10 cellular contexts compared by ENCODE assay signal in the genomic region with DNA sequence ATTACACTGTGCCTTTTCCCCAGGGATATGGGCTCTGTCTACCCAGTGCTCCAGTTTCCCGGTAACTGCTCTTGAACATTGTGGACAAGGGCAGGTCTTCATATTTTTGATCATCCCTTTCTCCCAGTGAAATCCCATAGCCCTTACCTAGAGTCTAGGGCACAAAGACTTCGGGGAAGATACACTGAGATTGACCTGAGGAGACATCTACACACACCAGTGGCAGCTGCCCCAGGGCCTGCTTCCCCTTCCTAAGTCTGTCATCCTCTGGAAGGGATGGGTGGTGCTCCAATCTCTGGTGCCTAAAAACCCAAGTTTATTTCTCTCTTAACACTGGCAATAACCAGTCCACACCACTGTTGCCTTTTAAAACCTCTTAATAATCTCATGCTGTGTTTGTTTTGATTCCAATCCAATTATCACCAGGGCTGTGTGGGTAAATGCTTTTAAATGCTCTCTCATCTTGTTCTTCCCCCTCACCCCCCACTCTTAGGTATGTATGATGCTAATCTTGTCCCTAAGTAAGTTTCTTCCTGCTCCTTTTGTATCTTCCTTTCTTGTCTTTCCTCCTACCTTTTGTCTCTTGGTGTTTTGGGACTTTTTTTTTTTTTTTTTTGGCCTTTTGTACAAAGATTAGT. TPM values are rescaled to one million over a fixed set of nuclear protein-coding genes. Genes with fewer than 3 reads are reported as not detected.
A peak's percentile ranks its signal among the peaks of the same experiment; 100 is the strongest.
DNase-seq lines count a peak whose midpoint lies in the region; ATAC-seq and TF ChIP-seq lines count a peak whose summit lies in the region.
"Not testable (repeated sequence)": the region's sequence is repeated elsewhere in the genome, so short reads cannot be mapped to it uniquely, and the experiment has no call there.
"Had no signal": no experiment of that assay in that cellular context is flagged by ENCODE, and none has a peak within 500 bp of the region (broad histone marks: within the 10 kb centered on the region; RNA-seq: fewer than 3 reads in every experiment).

No MANE protein-coding gene starts in this region.

- POLR2A ChIA-PET in PC-3 (lab: Charles Lee; ENCODE audit: unreplicated experiment), result interaction anchor here (0.7 kb wide), 1 partner anchor 36 kb away, joined by 4 read pairs; no protein-coding TSS in a partner anchor

- H3K4me3 ChIP-seq in HUES64 (ENCODE audit: low read length); PC-3 (ENCODE audit: low read length); ectodermal cell (ENCODE audit: insufficient read depth, low read depth, low read length); hepatocyte: not testable (repeated sequence)

- CTCF ChIA-PET in PC-3 (lab: Charles Lee), result not testable (repeated sequence)

- not testable (repeated sequence) for H3F3A ChIP-seq in PC-3 (ENCODE audit: low read length, unreplicated experiment)

- not testable (repeated sequence) for H3K9me3 Mint-ChIP-seq in CD14-positive monocyte; activated T-helper 1 cell treated with anti-CD3 and anti-CD28 coated beads, Interleukin-12 subunit alpha, Interleukin-12 subunit beta, Interleukin-2, Interleukin-4 antibody, amounts not matched to agents 30 ng/mL and 10 ng/mL and 1 ng/mL, durations not matched to agents 14 hours and 24 hours and 36 hours; nephron; stimulated activated naive B cell treated with anti-CD40 and anti-IgM and Interleukin-4, amounts not matched to agents 10 μg/mL and 1 μg/mL and 100 μg/mL, for 72 hours

- TF ChIP-seq CTCF in CD14-positive monocyte (IDR thresholded peaks at IDR 0.05); PC-3 (conservative IDR thresholded peaks at IDR 0.05; ENCODE audit: low read depth, low read length); hepatocyte (IDR thresholded peaks at IDR 0.05; ENCODE audit: poor library complexity); nephron (IDR thresholded peaks at IDR 0.05; ENCODE audit: unreplicated experiment in 3 of 3): not testable (repeated sequence)

- not testable (repeated sequence) for BruUV-seq in PC-3 (replicated peaks; lab: Mats Ljungman, UMichigan)

- not testable (repeated sequence) for H3K4me2 ChIP-seq in PC-3 (ENCODE audit: low read length); hepatocyte

- H4K20me1 ChIP-seq in PC-3 (ENCODE audit: low read length); hepatocyte (ENCODE audit: insufficient read depth, poor library complexity, severe bottlenecking): not testable (repeated sequence)

- H3K36me3 Mint-ChIP-seq in CD14-positive monocyte (peaks cover 31 to 37% of the 10 kb centered on the region in 2 donors), nephron (ENCODE audit: low read depth) (peaks cover 26% of the 10 kb centered on the region)
- H3K36me3 Mint-ChIP-seq in activated T-helper 1 cell treated with anti-CD3 and anti-CD28 coated beads, Interleukin-12 subunit alpha, Interleukin-12 subunit beta, Interleukin-2, Interleukin-4 antibody, amounts not matched to agents 30 ng/mL and 10 ng/mL and 1 ng/mL, durations not matched to agents 14 hours and 24 hours and 36 hours (ENCODE audit: low read depth), result peaks cover 23% of the 10 kb centered on the region
- H3K36me3 Mint-ChIP-seq in stimulated activated naive B cell treated with anti-CD40 and anti-IgM and Interleukin-4, amounts not matched to agents 10 μg/mL and 1 μg/mL and 100 μg/mL, for 72 hours, result peaks cover 19 to 36% of the 10 kb centered on the region in 2 donors

- H3K27ac ChIP-seq in HUES64 (ENCODE audit: low read depth, low read length), result peak overlapping the region; percentile 22; the same call in 1 of the 2 replicates
- not testable (repeated sequence) for H3K27ac ChIP-seq in PC-3 (ENCODE audit: low read length)
- peak overlapping the region; percentile 69 for H3K27ac ChIP-seq in ectodermal cell (ENCODE audit: insufficient read depth, low read depth, low read length, poor library complexity, severe bottlenecking)
- peak overlapping the region; percentile 68 for H3K27ac ChIP-seq in hepatocyte

- ATAC-seq in PC-3, result peak; percentile 44
- ATAC-seq in stimulated activated naive B cell treated with anti-CD40 and anti-IgM and Interleukin-4, amounts not matched to agents 10 μg/mL and 1 μg/mL and 100 μg/mL, for 72 hours (replicated peaks), result not testable (repeated sequence)

- H3K36me3 ChIP-seq in HUES64 (ENCODE audit: insufficient read depth, low read length) (peaks cover 36% of the 10 kb centered on the region), PC-3 (ENCODE audit: low read depth, low read length) (peaks cover 25% of the 10 kb centered on the region), ectodermal cell (ENCODE audit: control insufficient read depth, insufficient read depth, low read length) (peaks cover 11% of the 10 kb centered on the region)
- not testable (repeated sequence) for H3K36me3 ChIP-seq in hepatocyte (replicated peaks; ENCODE audit: insufficient read depth, low read depth)

- H3K79me2 ChIP-seq in PC-3 (ENCODE audit: low read length); hepatocyte: not testable (repeated sequence)

- not testable (repeated sequence) for H3K27me3 Mint-ChIP-seq in CD14-positive monocyte (ENCODE audit: low read depth in 3 of 3); activated T-helper 1 cell treated with anti-CD3 and anti-CD28 coated beads, Interleukin-12 subunit alpha, Interleukin-12 subunit beta, Interleukin-2, Interleukin-4 antibody, amounts not matched to agents 30 ng/mL and 10 ng/mL and 1 ng/mL, durations not matched to agents 14 hours and 24 hours and 36 hours (ENCODE audit: insufficient read depth); nephron (ENCODE audit: low read depth); stimulated activated naive B cell treated with anti-CD40 and anti-IgM and Interleukin-4, amounts not matched to agents 10 μg/mL and 1 μg/mL and 100 μg/mL, for 72 hours

- peaks cover 45% of the 10 kb centered on the region for H3K4me1 Mint-ChIP-seq in CD14-positive monocyte
- H3K4me1 Mint-ChIP-seq in activated T-helper 1 cell treated with anti-CD3 and anti-CD28 coated beads, Interleukin-12 subunit alpha, Interleukin-12 subunit beta, Interleukin-2, Interleukin-4 antibody, amounts not matched to agents 30 ng/mL and 10 ng/mL and 1 ng/mL, durations not matched to agents 14 hours and 24 hours and 36 hours (ENCODE audit: low read depth), result peaks cover 38% of the 10 kb centered on the region
- H3K4me1 Mint-ChIP-seq in nephron, result peaks cover 67% of the 10 kb centered on the region
- H3K4me1 Mint-ChIP-seq in stimulated activated naive B cell treated with anti-CD40 and anti-IgM and Interleukin-4, amounts not matched to agents 10 μg/mL and 1 μg/mL and 100 μg/mL, for 72 hours, result peaks cover 47 to 88% of the 10 kb centered on the region in 2 donors

- intact Hi-C loops in CD14-positive monocyte (cut with micrococcal nuclease); PC-3 (cut with micrococcal nuclease); activated T-helper 1 cell treated with anti-CD3 and anti-CD28 coated beads, Interleukin-12 subunit alpha, Interleukin-12 subunit beta, Interleukin-2, Interleukin-4 antibody, amounts not matched to agents 30 ng/mL and 10 ng/mL and 1 ng/mL, durations not matched to agents 14 hours and 24 hours and 36 hours (cut with micrococcal nuclease): not testable (repeated sequence)

- not testable (repeated sequence) for H3K4me3 Mint-ChIP-seq in CD14-positive monocyte; activated T-helper 1 cell treated with anti-CD3 and anti-CD28 coated beads, Interleukin-12 subunit alpha, Interleukin-12 subunit beta, Interleukin-2, Interleukin-4 antibody, amounts not matched to agents 30 ng/mL and 10 ng/mL and 1 ng/mL, durations not matched to agents 14 hours and 24 hours and 36 hours
- peak overlapping the region in 2 of 3 experiments; percentile 28 to 51 for H3K4me3 Mint-ChIP-seq in nephron
- H3K4me3 Mint-ChIP-seq in stimulated activated naive B cell treated with anti-CD40 and anti-IgM and Interleukin-4, amounts not matched to agents 10 μg/mL and 1 μg/mL and 100 μg/mL, for 72 hours, result peak overlapping the region in 1 of 2 donors; percentile 8

- not testable (repeated sequence) for H3K9me3 ChIP-seq in HUES64 (ENCODE audit: insufficient read depth, low read depth, low read length); PC-3 (ENCODE audit: low read length); ectodermal cell (ENCODE audit: control insufficient read depth, low read length); hepatocyte (ENCODE audit: low read depth)

- peak overlapping the region; percentile 1 to 71 (median 55) for H3K27ac Mint-ChIP-seq in CD14-positive monocyte
- peak overlapping the region; percentile 61 for H3K27ac Mint-ChIP-seq in activated T-helper 1 cell treated with anti-CD3 and anti-CD28 coated beads, Interleukin-12 subunit alpha, Interleukin-12 subunit beta, Interleukin-2, Interleukin-4 antibody, amounts not matched to agents 30 ng/mL and 10 ng/mL and 1 ng/mL, durations not matched to agents 14 hours and 24 hours and 36 hours
- peak overlapping the region; percentile 94 to 97 (median 95) for H3K27ac Mint-ChIP-seq in nephron
- peak overlapping the region; percentile 76 for H3K27ac Mint-ChIP-seq in stimulated activated naive B cell treated with anti-CD40 and anti-IgM and Interleukin-4, amounts not matched to agents 10 μg/mL and 1 μg/mL and 100 μg/mL, for 72 hours

- H3K4me1 ChIP-seq in HUES64 (ENCODE audit: insufficient read depth, low read length) (peaks cover 30% of the 10 kb centered on the region), ectodermal cell (ENCODE audit: control insufficient read depth, insufficient read depth, low read length) (peaks cover 22% of the 10 kb centered on the region), hepatocyte (ENCODE audit: insufficient read depth) (peaks cover 25% of the 10 kb centered on the region)
- H3K4me1 ChIP-seq in PC-3 (ENCODE audit: insufficient read depth, low read length), result not testable (repeated sequence)

- 77% methylated on average over 2 of the region's 2 CpGs for whole genome bisulfite sequencing in HUES64
- 81 to 83% methylated on average over 2 of the region's 2 CpGs for WGBS in ectodermal cell, 2 experiments
- WGBS in hepatocyte (ENCODE audit: low lambda C conversion rate, missing lambda C conversion rate), result 77% methylated on average over 2 of the region's 2 CpGs

- not testable (repeated sequence) for H3K27me3 ChIP-seq in HUES64 (ENCODE audit: insufficient read depth, low read length); PC-3 (ENCODE audit: low read length); ectodermal cell (ENCODE audit: control insufficient read depth, insufficient read depth, low read length, poor library complexity, severe bottlenecking); hepatocyte

- not testable (repeated sequence) for DNase-seq in CD14-positive monocyte (ENCODE audit: low spot score); PC-3; activated T-helper 1 cell treated with anti-CD3 and anti-CD28 coated beads, Interleukin-12 subunit alpha, Interleukin-12 subunit beta, Interleukin-2, Interleukin-4 antibody, amounts not matched to agents 30 ng/mL and 10 ng/mL and 1 ng/mL, durations not matched to agents 14 hours and 24 hours and 36 hours (ENCODE audit: low spot score); hepatocyte (ENCODE audit: low spot score); stimulated activated naive B cell treated with anti-CD40 and anti-IgM and Interleukin-4, amounts not matched to agents 10 μg/mL and 1 μg/mL and 100 μg/mL, for 72 hours

- H3K9me2 ChIP-seq in PC-3 (replicated peaks; ENCODE audit: low read length); hepatocyte (replicated peaks; ENCODE audit: insufficient read depth): not testable (repeated sequence)

- peak overlapping the region; percentile 24; the same call in 1 of the 2 replicates for H3K9ac ChIP-seq in HUES64 (ENCODE audit: low read depth, low read length)
- not testable (repeated sequence) for H3K9ac ChIP-seq in PC-3 (ENCODE audit: low read length)

- H2AFZ ChIP-seq in PC-3 (ENCODE audit: low read length); hepatocyte: not testable (repeated sequence)

RNA-seq across cellular contexts. Expression of gene AMHR2, which starts 7.8 kb away (rescaled TPM):
- polyA plus RNA-seq in CD14-positive monocyte (not detected), hepatocyte (12.8 and 16.9 TPM in 2 replicates)
- polyA plus RNA-seq in HUES64 (2013, experiment 1 of 2), result 0.35 TPM
- 0.57 TPM for polyA plus RNA-seq in HUES64 (2013, experiment 2 of 2)
- total RNA-seq in PC-3 (2014; rRNA removed) (0.29 TPM in 1 of 2 replicates, not detected in the other), hepatocyte (6.4 and 13.9 TPM in 2 replicates)
- total RNA-seq in activated T-helper 1 cell treated with anti-CD3 and anti-CD28 coated beads, Interleukin-12 subunit alpha, Interleukin-12 subunit beta, Interleukin-2, Interleukin-4 antibody, amounts not matched to agents 30 ng/mL and 10 ng/mL and 1 ng/mL, durations not matched to agents 14 hours and 24 hours and 36 hours, result not detected in 2 replicates
- polyA plus RNA-seq in ectodermal cell (2013, experiment 1 of 4), result 4.1 TPM
- polyA plus RNA-seq in ectodermal cell (2013, experiment 2 of 4), result 6.9 TPM
- polyA plus RNA-seq in ectodermal cell (2013, experiment 3 of 4), result 3.1 TPM
- polyA plus RNA-seq in ectodermal cell (2013, experiment 4 of 4), result 3.3 TPM
- total RNA-seq: activated CD4-positive, alpha-beta T cell treated with anti-CD3 and anti-CD28 coated beads, Interleukin-2, amount 10 ng/mL, durations not matched to agents 7 days and 5 days; myocyte had no signal

RNA-seq across cellular contexts. Expression of gene PRR13, which starts 25.7 kb away (rescaled TPM):
- polyA plus RNA-seq in CD14-positive monocyte (100 to 1,000 TPM; 591 to 670 TPM), hepatocyte (457 and 458 TPM in 2 replicates)
- polyA plus RNA-seq in HUES64 (2013, experiment 1 of 2), result 106 TPM
- 122 TPM for polyA plus RNA-seq in HUES64 (2013, experiment 2 of 2)
- total RNA-seq in PC-3 (2014; rRNA removed) (54.2 and 60.9 TPM in 2 replicates), hepatocyte (135 and 150 TPM in 2 replicates)
- 206 and 219 TPM in 2 replicates for total RNA-seq in activated T-helper 1 cell treated with anti-CD3 and anti-CD28 coated beads, Interleukin-12 subunit alpha, Interleukin-12 subunit beta, Interleukin-2, Interleukin-4 antibody, amounts not matched to agents 30 ng/mL and 10 ng/mL and 1 ng/mL, durations not matched to agents 14 hours and 24 hours and 36 hours
- polyA plus RNA-seq in ectodermal cell (2013, experiment 1 of 4), result 92.2 TPM
- 99.3 TPM for polyA plus RNA-seq in ectodermal cell (2013, experiment 2 of 4)
- 75.8 TPM for polyA plus RNA-seq in ectodermal cell (2013, experiment 3 of 4)
- polyA plus RNA-seq in ectodermal cell (2013, experiment 4 of 4), result 91.5 TPM

RNA-seq across cellular contexts. Expression of gene SP1, which starts 35.9 kb away (rescaled TPM):
- polyA plus RNA-seq in CD14-positive monocyte, result 10 to 100 TPM; 15.1 to 22.7 TPM
- 32.4 TPM for polyA plus RNA-seq in HUES64 (2013, experiment 1 of 2)
- 37.5 TPM for polyA plus RNA-seq in HUES64 (2013, experiment 2 of 2)
- 49.7 and 57.6 TPM in 2 replicates for total RNA-seq in PC-3 (2014; rRNA removed)
- 65.6 and 66.0 TPM in 2 replicates for total RNA-seq in activated T-helper 1 cell treated with anti-CD3 and anti-CD28 coated beads, Interleukin-12 subunit alpha, Interleukin-12 subunit beta, Interleukin-2, Interleukin-4 antibody, amounts not matched to agents 30 ng/mL and 10 ng/mL and 1 ng/mL, durations not matched to agents 14 hours and 24 hours and 36 hours
- polyA plus RNA-seq in ectodermal cell (2013, experiment 1 of 4), result 84.9 TPM
- polyA plus RNA-seq in ectodermal cell (2013, experiment 2 of 4), result 91.3 TPM
- polyA plus RNA-seq in ectodermal cell (2013, experiment 3 of 4), result 56.6 TPM
- polyA plus RNA-seq in ectodermal cell (2013, experiment 4 of 4), result 67.5 TPM
- total RNA-seq in hepatocyte, result 48.0 and 53.3 TPM in 2 replicates
- polyA plus RNA-seq in hepatocyte, result 11.0 and 12.8 TPM in 2 replicates

RNA-seq across cellular contexts. Expression of gene PCBP2, which starts 36.0 kb away (rescaled TPM):
- polyA plus RNA-seq in CD14-positive monocyte (10 to 100 TPM; 79.6 to 81.9 TPM), hepatocyte (132 and 133 TPM in 2 replicates)
- polyA plus RNA-seq in HUES64 (2013, experiment 1 of 2), result 672 TPM
- polyA plus RNA-seq in HUES64 (2013, experiment 2 of 2), result 709 TPM
- total RNA-seq in PC-3 (2014; rRNA removed) (204 and 306 TPM in 2 replicates), hepatocyte (343 and 389 TPM in 2 replicates)
- 865 and 896 TPM in 2 replicates for total RNA-seq in activated T-helper 1 cell treated with anti-CD3 and anti-CD28 coated beads, Interleukin-12 subunit alpha, Interleukin-12 subunit beta, Interleukin-2, Interleukin-4 antibody, amounts not matched to agents 30 ng/mL and 10 ng/mL and 1 ng/mL, durations not matched to agents 14 hours and 24 hours and 36 hours
- polyA plus RNA-seq in ectodermal cell (2013, experiment 1 of 4), result 1,275 TPM
- polyA plus RNA-seq in ectodermal cell (2013, experiment 2 of 4), result 1,285 TPM
- polyA plus RNA-seq in ectodermal cell (2013, experiment 3 of 4), result 933 TPM
- 1,049 TPM for polyA plus RNA-seq in ectodermal cell (2013, experiment 4 of 4)
